Comparison of ENCODE assay signal across 28 cellular contexts in the genomic region with DNA sequence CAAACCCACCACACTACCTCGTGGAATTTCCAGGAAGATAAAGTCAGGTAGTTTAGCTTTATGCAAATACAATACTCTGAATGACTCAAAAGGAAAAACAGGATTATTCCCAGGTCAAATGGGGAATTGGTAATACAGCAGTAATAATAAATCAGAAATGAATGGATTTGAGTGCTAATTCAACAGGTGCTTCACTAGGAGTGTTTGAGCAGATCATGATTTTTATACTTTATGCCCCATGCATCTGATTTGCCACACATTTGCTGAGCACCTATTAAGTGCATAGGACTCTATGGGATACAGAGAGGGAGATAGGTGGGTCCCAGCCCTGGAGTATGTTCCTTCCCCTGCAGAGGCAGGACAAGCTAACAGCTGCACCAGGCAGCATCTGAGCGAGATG.
"Had no signal": no experiment of that assay in that cellular context is flagged by ENCODE, and none has a peak within 500 bp of the region (broad histone marks: within the 10 kb centered on the region; RNA-seq: fewer than 3 reads in every experiment).

No MANE protein-coding gene starts in this region.

- H3K4me3 ChIP-seq: stomach, suprapubic skin, testis, thoracic aorta, thyroid gland, tibial artery, tibial nerve, transverse colon, upper lobe of left lung, upper lobe of right lung, uterus, vagina had no signal

- H3K9me3 ChIP-seq: stomach, suprapubic skin, testis, thoracic aorta, thyroid gland, tibial artery, tibial nerve, transverse colon, upper lobe of left lung, upper lobe of right lung, uterus, vagina had no signal

- H3K27ac ChIP-seq: stomach, suprapubic skin, testis, thoracic aorta, thyroid gland, tibial artery, tibial nerve, transverse colon, upper lobe of left lung, upper lobe of right lung, uterus, vagina had no signal

- DNase-seq: stimulated activated CD4-positive, alpha-beta T cell treated with anti-CD3 and anti-CD28 coated beads, Interleukin-2, amount 100 ng/mL, for 48 hours; stimulated activated CD4-positive, alpha-beta T cell treated with anti-CD3 and anti-CD28 coated beads, Interleukin-4, amount 100 ng/mL, for 1 hour; stimulated activated CD4-positive, alpha-beta T cell treated with anti-CD3 and anti-CD28 coated beads, Interleukin-4, amount 100 ng/mL, for 24 hours; stimulated activated CD4-positive, alpha-beta T cell treated with anti-CD3 and anti-CD28 coated beads, Interleukin-4, amount 100 ng/mL, for 4 hours; stimulated activated CD8-positive, alpha-beta memory T cell treated with anti-CD3 and anti-CD28 coated beads, Interleukin-4, amount 100 ng/mL, for 48 hours; stimulated activated naive B cell treated with anti-CD40 and anti-IgM and Interleukin-4, amounts not matched to agents 10 μg/mL and 1 μg/mL and 100 μg/mL, for 72 hours; stimulated activated naive CD4-positive, alpha-beta T cell; stimulated activated naive CD4-positive, alpha-beta T cell treated with Interleukin-2 at 50 U/mL for 16 hours; stimulated activated naive CD8-positive, alpha-beta T cell treated with anti-CD3 and anti-CD28 coated beads, Interleukin-15, amount 100 ng/mL, for 72 hours; stimulated activated naive CD8-positive, alpha-beta T cell treated with anti-CD3 and anti-CD28 coated beads, Interleukin-15, Interleukin-2, amounts not matched to agents 100 U/mL and 50 U/mL, for 24 hours; stomach; testis; thyroid gland; transverse colon; trophoblast cell; upper lobe of left lung; upper lobe of right lung; uterus had no signal

- H3K9me3 Mint-ChIP-seq: stimulated activated naive CD8-positive, alpha-beta T cell treated with anti-CD3 and anti-CD28 coated beads, Interleukin-15, Interleukin-2, amounts not matched to agents 100 ng/mL and 50 ng/mL, for 24 hours; type B pancreatic cell had no signal

- FAIRE-seq: urothelium cell line had no signal

- ATAC-seq: stimulated activated effector memory CD8-positive, alpha-beta T cell treated with anti-CD3 and anti-CD28 coated beads, Interleukin-12 subunit alpha, Interleukin-12 subunit beta, amount 100 ng/mL, for 72 hours; stimulated activated memory B cell treated with anti-CD40 and anti-IgM and Interleukin-4, amounts not matched to agents 10 μg/mL and 1 μg/mL and 100 μg/mL, for 72 hours; stimulated activated naive B cell treated with anti-CD40 and anti-IgM and Interleukin-4, amounts not matched to agents 10 μg/mL and 1 μg/mL and 100 μg/mL, for 72 hours; stimulated activated naive CD8-positive, alpha-beta T cell treated with anti-CD3 and anti-CD28 coated beads, Interleukin-15, amount 100 ng/mL, for 72 hours; stimulated activated naive CD8-positive, alpha-beta T cell treated with anti-CD3 and anti-CD28 coated beads, Interleukin-15, Interleukin-2, amounts not matched to agents 100 U/mL and 50 U/mL, for 24 hours; upper lobe of right lung had no signal

- H3K4me1 ChIP-seq: stomach, testis, thyroid gland, tibial artery, tibial nerve, transverse colon, upper lobe of left lung, upper lobe of right lung, uterus, vagina had no signal

- H3K36me3 Mint-ChIP-seq: stimulated activated effector memory CD8-positive, alpha-beta T cell treated with anti-CD3 and anti-CD28 coated beads, Interleukin-12 subunit alpha, Interleukin-12 subunit beta, amount 100 ng/mL, for 72 hours; stimulated activated memory B cell treated with anti-CD40 and anti-IgM and Interleukin-4, amounts not matched to agents 10 μg/mL and 1 μg/mL and 100 μg/mL, for 72 hours; type B pancreatic cell had no signal

- H3K36me3 ChIP-seq: stomach, suprapubic skin, thoracic aorta, thyroid gland, tibial artery, tibial nerve, transverse colon, upper lobe of left lung, upper lobe of right lung, uterus, vagina had no signal

- H3K4me1 Mint-ChIP-seq: stimulated activated effector memory CD8-positive, alpha-beta T cell treated with anti-CD3 and anti-CD28 coated beads, Interleukin-12 subunit alpha, Interleukin-12 subunit beta, amount 100 ng/mL, for 72 hours; stimulated activated memory B cell treated with anti-CD40 and anti-IgM and Interleukin-4, amounts not matched to agents 10 μg/mL and 1 μg/mL and 100 μg/mL, for 72 hours; stimulated activated naive CD8-positive, alpha-beta T cell treated with anti-CD3 and anti-CD28 coated beads, Interleukin-15, amount 100 ng/mL, for 72 hours had no signal

- H3K27ac Mint-ChIP-seq: stimulated activated effector memory CD8-positive, alpha-beta T cell treated with anti-CD3 and anti-CD28 coated beads, Interleukin-12 subunit alpha, Interleukin-12 subunit beta, amount 100 ng/mL, for 72 hours; stimulated activated memory B cell treated with anti-CD40 and anti-IgM and Interleukin-4, amounts not matched to agents 10 μg/mL and 1 μg/mL and 100 μg/mL, for 72 hours; stimulated activated naive B cell treated with anti-CD40 and anti-IgM and Interleukin-4, amounts not matched to agents 10 μg/mL and 1 μg/mL and 100 μg/mL, for 72 hours; stimulated activated naive CD8-positive, alpha-beta T cell treated with anti-CD3 and anti-CD28 coated beads, Interleukin-15, amount 100 ng/mL, for 72 hours; stimulated activated naive CD8-positive, alpha-beta T cell treated with anti-CD3 and anti-CD28 coated beads, Interleukin-15, Interleukin-2, amounts not matched to agents 100 ng/mL and 50 ng/mL, for 24 hours; type B pancreatic cell had no signal

- H3K27me3 ChIP-seq: testis, thyroid gland, tibial nerve, transverse colon, upper lobe of left lung, upper lobe of right lung, uterus, vagina had no signal

- H3K4me3 Mint-ChIP-seq: stimulated activated effector memory CD8-positive, alpha-beta T cell treated with anti-CD3 and anti-CD28 coated beads, Interleukin-12 subunit alpha, Interleukin-12 subunit beta, amount 100 ng/mL, for 72 hours; stimulated activated memory B cell treated with anti-CD40 and anti-IgM and Interleukin-4, amounts not matched to agents 10 μg/mL and 1 μg/mL and 100 μg/mL, for 72 hours; stimulated activated naive B cell treated with anti-CD40 and anti-IgM and Interleukin-4, amounts not matched to agents 10 μg/mL and 1 μg/mL and 100 μg/mL, for 72 hours; stimulated activated naive CD8-positive, alpha-beta T cell treated with anti-CD3 and anti-CD28 coated beads, Interleukin-15, amount 100 ng/mL, for 72 hours; stimulated activated naive CD8-positive, alpha-beta T cell treated with anti-CD3 and anti-CD28 coated beads, Interleukin-15, Interleukin-2, amounts not matched to agents 100 ng/mL and 50 ng/mL, for 24 hours; type B pancreatic cell had no signal
